In genomic region chr1:15733218-15733725, GRCh38 we compare ENCODE assay signal across 1 cellular context.
TF ChIP-seq lines count a peak whose summit lies in the region.

No MANE protein-coding gene starts in this region.

TF ChIP-seq in IMR-90, 13 proteins besides CTCF, POLR2A, EP300 and RAD21:
- no peak for TF ChIP-seq RFX5 (IDR thresholded peaks at IDR 0.05; ENCODE audit: low read depth, low read length)
- no peak for TF ChIP-seq MAFK (IDR thresholded peaks at IDR 0.05; ENCODE audit: low read depth, low read length)
- no peak for TF ChIP-seq ELK1 (IDR thresholded peaks at IDR 0.05; ENCODE audit: borderline replicate concordance, low read depth, low read length)
- TF ChIP-seq BHLHE40 (IDR thresholded peaks at IDR 0.05; ENCODE audit: low read depth, low read length): no peak
- TF ChIP-seq FOS (IDR thresholded peaks at IDR 0.05; ENCODE audit: low read depth, low read length): no peak
- no peak for TF ChIP-seq NFE2L2 (IDR thresholded peaks at IDR 0.05; ENCODE audit: low read depth, low read length)
- no peak for TF ChIP-seq CEBPB (IDR thresholded peaks at IDR 0.05; ENCODE audit: low read depth, low read length)
- no peak for TF ChIP-seq USF2 (IDR thresholded peaks at IDR 0.05; ENCODE audit: low read depth, low read length)
TF ChIP-seq in IMR-90: peak in this region for 0.
